In the genomic region with DNA sequence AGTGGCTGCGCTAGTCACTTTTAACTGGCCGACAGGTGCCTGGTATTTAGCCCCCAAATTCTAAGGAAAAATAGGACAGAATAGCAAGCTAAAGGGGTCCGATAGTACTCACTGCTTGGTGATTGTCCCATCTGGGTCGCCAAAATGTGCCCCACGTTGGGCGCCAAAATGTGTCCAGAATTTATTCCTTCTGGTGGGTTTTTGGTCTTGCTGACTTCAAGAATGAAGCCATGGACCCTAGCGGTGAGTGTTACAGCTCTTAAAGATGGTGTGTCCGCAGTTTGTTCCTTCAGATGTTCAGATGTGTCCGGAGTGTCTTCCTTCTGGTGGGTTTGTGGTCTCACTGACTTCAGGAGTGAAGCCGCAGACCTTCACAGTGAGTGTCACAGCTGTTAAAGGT, we compare ENCODE assay signal across 1 cellular context.
TF ChIP-seq lines count a peak whose summit lies in the region.

No MANE protein-coding gene starts in this region.

TF ChIP-seq in HepG2, 621 proteins besides CTCF, POLR2A, EP300 and RAD21 (continued from another document):
- TF ChIP-seq, protein P1, sequence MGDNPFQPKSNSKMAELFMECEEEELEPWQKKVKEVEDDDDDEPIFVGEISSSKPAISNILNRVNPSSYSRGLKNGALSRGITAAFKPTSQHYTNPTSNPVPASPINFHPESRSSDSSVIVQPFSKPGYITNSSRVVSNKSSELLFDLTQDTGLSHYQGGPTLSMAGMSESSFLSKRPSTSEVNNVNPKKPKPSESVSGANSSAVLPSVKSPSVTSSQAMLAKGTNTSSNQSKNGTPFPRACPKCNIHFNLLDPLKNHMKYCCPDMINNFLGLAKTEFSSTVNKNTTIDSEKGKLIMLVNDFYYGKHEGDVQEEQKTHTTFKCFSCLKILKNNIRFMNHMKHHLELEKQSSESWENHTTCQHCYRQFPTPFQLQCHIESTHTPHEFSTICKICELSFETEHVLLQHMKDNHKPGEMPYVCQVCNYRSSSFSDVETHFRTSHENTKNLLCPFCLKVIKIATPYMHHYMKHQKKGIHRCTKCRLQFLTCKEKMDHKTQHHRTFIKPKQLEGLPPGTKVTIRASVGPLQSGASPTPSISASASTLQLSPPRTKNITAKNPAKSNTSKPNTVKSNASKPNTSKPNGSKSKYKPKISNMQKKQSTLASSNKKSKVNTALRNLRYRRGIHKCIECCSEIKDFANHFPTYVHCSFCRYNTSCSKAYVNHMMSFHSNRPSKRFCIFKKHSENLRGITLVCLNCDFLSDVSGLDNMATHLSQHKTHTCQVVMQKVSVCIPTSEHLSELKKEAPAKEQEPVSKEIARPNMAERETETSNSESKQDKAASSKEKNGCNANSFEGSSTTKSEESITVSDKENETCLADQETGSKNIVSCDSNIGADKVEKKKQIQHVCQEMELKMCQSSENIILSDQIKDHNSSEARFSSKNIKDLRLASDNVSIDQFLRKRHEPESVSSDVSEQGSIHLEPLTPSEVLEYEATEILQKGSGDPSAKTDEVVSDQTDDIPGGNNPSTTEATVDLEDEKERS (CRISPR knock-in tag; IDR thresholded peaks at IDR 0.05) = 0 out of 2 replicates have a peak, but pooled peaks have one; percentile 55
